ENCODE assay signal across 1 cellular context in genomic region chr17:50423553-50424159, GRCh38.
A peak's percentile ranks its signal among the peaks of the same experiment; 100 is the strongest.
TF ChIP-seq lines count a peak whose summit lies in the region.

No MANE protein-coding gene starts in this region.

TF ChIP-seq in HepG2, 621 proteins besides CTCF, POLR2A, EP300 and RAD21 (continued from another document and continues in another):
- TF ChIP-seq ZNF800 (CRISPR knock-in tag; IDR thresholded peaks at IDR 0.05), result 0 out of 2 replicates have a peak, but pooled peaks have one; percentile 40
- peak; percentile 54; the same call in 1 of the 2 replicates for TF ChIP-seq ZNF501 (CRISPR knock-in tag; IDR thresholded peaks at IDR 0.05)
- TF ChIP-seq ZFP62 (CRISPR knock-in tag; IDR thresholded peaks at IDR 0.05), result no peak
- peak; percentile 62 for TF ChIP-seq HNF4A (CRISPR knock-in tag; IDR thresholded peaks at IDR 0.05)
- TF ChIP-seq TFE3 (CRISPR knock-in tag; IDR thresholded peaks at IDR 0.05), result peak; percentile 80
- TF ChIP-seq ZFX (CRISPR knock-in tag; IDR thresholded peaks at IDR 0.05; ENCODE audit: low read depth), result peak; percentile 49; the same call in 1 of the 2 replicates
- TF ChIP-seq, protein P1, sequence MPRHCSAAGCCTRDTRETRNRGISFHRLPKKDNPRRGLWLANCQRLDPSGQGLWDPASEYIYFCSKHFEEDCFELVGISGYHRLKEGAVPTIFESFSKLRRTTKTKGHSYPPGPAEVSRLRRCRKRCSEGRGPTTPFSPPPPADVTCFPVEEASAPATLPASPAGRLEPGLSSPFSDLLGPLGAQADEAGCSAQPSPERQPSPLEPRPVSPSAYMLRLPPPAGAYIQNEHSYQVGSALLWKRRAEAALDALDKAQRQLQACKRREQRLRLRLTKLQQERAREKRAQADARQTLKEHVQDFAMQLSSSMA (CRISPR knock-in tag; IDR thresholded peaks at IDR 0.05), result no peak
- TF ChIP-seq HCFC1 (IDR thresholded peaks at IDR 0.05; ENCODE audit: low read depth, low read length), result no peak
- 0 out of 2 replicates have a peak, but pooled peaks have one; percentile 20 for TF ChIP-seq ZMYM2 (CRISPR knock-in tag; IDR thresholded peaks at IDR 0.05)
- no peak for TF ChIP-seq ZSCAN31 (CRISPR knock-in tag; IDR thresholded peaks at IDR 0.05; ENCODE audit: low read depth)
- TF ChIP-seq, protein P2, sequence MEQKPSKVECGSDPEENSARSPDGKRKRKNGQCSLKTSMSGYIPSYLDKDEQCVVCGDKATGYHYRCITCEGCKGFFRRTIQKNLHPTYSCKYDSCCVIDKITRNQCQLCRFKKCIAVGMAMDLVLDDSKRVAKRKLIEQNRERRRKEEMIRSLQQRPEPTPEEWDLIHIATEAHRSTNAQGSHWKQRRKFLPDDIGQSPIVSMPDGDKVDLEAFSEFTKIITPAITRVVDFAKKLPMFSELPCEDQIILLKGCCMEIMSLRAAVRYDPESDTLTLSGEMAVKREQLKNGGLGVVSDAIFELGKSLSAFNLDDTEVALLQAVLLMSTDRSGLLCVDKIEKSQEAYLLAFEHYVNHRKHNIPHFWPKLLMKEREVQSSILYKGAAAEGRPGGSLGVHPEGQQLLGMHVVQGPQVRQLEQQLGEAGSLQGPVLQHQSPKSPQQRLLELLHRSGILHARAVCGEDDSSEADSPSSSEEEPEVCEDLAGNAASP (CRISPR knock-in tag; IDR thresholded peaks at IDR 0.05; ENCODE audit: borderline replicate concordance), result peak; percentile 56; the same call in 1 of the 2 replicates
- TF ChIP-seq, protein P3, sequence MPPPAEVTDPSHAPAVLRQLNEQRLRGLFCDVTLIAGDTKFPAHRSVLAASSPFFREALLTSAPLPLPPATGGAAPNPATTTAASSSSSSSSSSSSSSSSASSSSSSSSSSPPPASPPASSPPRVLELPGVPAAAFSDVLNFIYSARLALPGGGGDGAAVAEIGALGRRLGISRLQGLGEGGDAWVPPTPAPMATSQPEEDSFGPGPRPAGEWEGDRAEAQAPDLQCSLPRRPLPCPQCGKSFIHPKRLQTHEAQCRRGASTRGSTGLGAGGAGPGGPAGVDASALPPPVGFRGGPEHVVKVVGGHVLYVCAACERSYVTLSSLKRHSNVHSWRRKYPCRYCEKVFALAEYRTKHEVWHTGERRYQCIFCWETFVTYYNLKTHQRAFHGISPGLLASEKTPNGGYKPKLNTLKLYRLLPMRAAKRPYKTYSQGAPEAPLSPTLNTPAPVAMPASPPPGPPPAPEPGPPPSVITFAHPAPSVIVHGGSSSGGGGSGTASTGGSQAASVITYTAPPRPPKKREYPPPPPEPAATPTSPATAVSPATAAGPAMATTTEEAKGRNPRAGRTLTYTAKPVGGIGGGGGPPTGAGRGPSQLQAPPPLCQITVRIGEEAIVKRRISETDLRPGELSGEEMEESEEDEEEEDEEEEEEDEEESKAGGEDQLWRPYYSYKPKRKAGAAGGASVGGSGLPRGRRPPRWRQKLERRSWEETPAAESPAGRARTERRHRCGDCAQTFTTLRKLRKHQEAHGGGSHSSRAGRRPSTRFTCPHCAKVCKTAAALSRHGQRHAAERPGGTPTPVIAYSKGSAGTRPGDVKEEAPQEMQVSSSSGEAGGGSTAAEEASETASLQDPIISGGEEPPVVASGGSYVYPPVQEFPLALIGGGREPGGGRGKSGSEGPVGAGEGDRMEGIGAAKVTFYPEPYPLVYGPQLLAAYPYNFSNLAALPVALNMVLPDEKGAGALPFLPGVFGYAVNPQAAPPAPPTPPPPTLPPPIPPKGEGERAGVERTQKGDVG (CRISPR knock-in tag; IDR thresholded peaks at IDR 0.05; ENCODE audit: borderline replicate concordance), result no peak
- TF ChIP-seq PLSCR1 (CRISPR knock-in tag; IDR thresholded peaks at IDR 0.05; ENCODE audit: borderline replicate concordance), result no peak
- TF ChIP-seq HES4 (CRISPR knock-in tag; IDR thresholded peaks at IDR 0.05; ENCODE audit: borderline replicate concordance), result no peak
- no peak for TF ChIP-seq NBN (conservative IDR thresholded peaks at IDR 0.05)
- no peak for TF ChIP-seq TAF15 (IDR thresholded peaks at IDR 0.05; ENCODE audit: low read depth, low read length, poor library complexity, severe bottlenecking)
- no peak for TF ChIP-seq FOSL1 (CRISPR knock-in tag; IDR thresholded peaks at IDR 0.05; ENCODE audit: borderline replicate concordance)
- TF ChIP-seq ZNF121 (CRISPR knock-in tag; IDR thresholded peaks at IDR 0.05), result no peak
- peak; percentile 87; the same call in 1 of the 2 replicates for TF ChIP-seq ARID2 (CRISPR knock-in tag; IDR thresholded peaks at IDR 0.05; ENCODE audit: borderline replicate concordance)
- no peak for TF ChIP-seq MBD4 (IDR thresholded peaks at IDR 0.05; ENCODE audit: borderline replicate concordance, low read length)
- TF ChIP-seq REXO4 (CRISPR knock-in tag; IDR thresholded peaks at IDR 0.05; ENCODE audit: borderline replicate concordance), result no peak
- peak; percentile 38; the same call in 1 of the 2 replicates for TF ChIP-seq SSRP1 (CRISPR knock-in tag; IDR thresholded peaks at IDR 0.05)
- no peak for TF ChIP-seq PRMT3 (CRISPR knock-in tag; IDR thresholded peaks at IDR 0.05; ENCODE audit: borderline replicate concordance, low read depth)
- no peak for TF ChIP-seq ZNF34 (CRISPR knock-in tag; IDR thresholded peaks at IDR 0.05; ENCODE audit: borderline replicate concordance)
- TF ChIP-seq PAX8 (CRISPR knock-in tag; IDR thresholded peaks at IDR 0.05; ENCODE audit: borderline replicate concordance), result 0 out of 2 replicates have a peak, but pooled peaks have one; percentile 38
- TF ChIP-seq RBM39 (IDR thresholded peaks at IDR 0.05; ENCODE audit: low read depth, low read length, poor library complexity, severe bottlenecking), result no peak
- TF ChIP-seq, protein P4, sequence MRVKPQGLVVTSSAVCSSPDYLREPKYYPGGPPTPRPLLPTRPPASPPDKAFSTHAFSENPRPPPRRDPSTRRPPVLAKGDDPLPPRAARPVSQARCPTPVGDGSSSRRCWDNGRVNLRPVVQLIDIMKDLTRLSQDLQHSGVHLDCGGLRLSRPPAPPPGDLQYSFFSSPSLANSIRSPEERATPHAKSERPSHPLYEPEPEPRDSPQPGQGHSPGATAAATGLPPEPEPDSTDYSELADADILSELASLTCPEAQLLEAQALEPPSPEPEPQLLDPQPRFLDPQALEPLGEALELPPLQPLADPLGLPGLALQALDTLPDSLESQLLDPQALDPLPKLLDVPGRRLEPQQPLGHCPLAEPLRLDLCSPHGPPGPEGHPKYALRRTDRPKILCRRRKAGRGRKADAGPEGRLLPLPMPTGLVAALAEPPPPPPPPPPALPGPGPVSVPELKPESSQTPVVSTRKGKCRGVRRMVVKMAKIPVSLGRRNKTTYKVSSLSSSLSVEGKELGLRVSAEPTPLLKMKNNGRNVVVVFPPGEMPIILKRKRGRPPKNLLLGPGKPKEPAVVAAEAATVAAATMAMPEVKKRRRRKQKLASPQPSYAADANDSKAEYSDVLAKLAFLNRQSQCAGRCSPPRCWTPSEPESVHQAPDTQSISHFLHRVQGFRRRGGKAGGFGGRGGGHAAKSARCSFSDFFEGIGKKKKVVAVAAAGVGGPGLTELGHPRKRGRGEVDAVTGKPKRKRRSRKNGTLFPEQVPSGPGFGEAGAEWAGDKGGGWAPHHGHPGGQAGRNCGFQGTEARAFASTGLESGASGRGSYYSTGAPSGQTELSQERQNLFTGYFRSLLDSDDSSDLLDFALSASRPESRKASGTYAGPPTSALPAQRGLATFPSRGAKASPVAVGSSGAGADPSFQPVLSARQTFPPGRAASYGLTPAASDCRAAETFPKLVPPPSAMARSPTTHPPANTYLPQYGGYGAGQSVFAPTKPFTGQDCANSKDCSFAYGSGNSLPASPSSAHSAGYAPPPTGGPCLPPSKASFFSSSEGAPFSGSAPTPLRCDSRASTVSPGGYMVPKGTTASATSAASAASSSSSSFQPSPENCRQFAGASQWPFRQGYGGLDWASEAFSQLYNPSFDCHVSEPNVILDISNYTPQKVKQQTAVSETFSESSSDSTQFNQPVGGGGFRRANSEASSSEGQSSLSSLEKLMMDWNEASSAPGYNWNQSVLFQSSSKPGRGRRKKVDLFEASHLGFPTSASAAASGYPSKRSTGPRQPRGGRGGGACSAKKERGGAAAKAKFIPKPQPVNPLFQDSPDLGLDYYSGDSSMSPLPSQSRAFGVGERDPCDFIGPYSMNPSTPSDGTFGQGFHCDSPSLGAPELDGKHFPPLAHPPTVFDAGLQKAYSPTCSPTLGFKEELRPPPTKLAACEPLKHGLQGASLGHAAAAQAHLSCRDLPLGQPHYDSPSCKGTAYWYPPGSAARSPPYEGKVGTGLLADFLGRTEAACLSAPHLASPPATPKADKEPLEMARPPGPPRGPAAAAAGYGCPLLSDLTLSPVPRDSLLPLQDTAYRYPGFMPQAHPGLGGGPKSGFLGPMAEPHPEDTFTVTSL (CRISPR knock-in tag; IDR thresholded peaks at IDR 0.05; ENCODE audit: borderline replicate concordance), result peak; percentile 83; the same call in 1 of the 2 replicates
- no peak for TF ChIP-seq NPAS2 (CRISPR knock-in tag; IDR thresholded peaks at IDR 0.05; ENCODE audit: borderline replicate concordance)
- no peak for TF ChIP-seq TAF1 (CRISPR knock-in tag; IDR thresholded peaks at IDR 0.05)
- TF ChIP-seq, protein P5, sequence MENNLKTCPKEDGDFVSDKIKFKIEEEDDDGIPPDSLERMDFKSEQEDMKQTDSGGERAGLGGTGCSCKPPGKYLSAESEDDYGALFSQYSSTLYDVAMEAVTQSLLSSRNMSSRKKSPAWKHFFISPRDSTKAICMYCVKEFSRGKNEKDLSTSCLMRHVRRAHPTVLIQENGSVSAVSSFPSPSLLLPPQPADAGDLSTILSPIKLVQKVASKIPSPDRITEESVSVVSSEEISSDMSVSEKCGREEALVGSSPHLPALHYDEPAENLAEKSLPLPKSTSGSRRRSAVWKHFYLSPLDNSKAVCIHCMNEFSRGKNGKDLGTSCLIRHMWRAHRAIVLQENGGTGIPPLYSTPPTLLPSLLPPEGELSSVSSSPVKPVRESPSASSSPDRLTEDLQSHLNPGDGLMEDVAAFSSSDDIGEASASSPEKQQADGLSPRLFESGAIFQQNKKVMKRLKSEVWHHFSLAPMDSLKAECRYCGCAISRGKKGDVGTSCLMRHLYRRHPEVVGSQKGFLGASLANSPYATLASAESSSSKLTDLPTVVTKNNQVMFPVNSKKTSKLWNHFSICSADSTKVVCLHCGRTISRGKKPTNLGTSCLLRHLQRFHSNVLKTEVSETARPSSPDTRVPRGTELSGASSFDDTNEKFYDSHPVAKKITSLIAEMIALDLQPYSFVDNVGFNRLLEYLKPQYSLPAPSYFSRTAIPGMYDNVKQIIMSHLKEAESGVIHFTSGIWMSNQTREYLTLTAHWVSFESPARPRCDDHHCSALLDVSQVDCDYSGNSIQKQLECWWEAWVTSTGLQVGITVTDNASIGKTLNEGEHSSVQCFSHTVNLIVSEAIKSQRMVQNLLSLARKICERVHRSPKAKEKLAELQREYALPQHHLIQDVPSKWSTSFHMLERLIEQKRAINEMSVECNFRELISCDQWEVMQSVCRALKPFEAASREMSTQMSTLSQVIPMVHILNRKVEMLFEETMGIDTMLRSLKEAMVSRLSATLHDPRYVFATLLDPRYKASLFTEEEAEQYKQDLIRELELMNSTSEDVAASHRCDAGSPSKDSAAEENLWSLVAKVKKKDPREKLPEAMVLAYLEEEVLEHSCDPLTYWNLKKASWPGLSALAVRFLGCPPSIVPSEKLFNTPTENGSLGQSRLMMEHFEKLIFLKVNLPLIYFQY (CRISPR knock-in tag; IDR thresholded peaks at IDR 0.05; ENCODE audit: borderline replicate concordance), result peak; percentile 78; the same call in 1 of the 2 replicates
- peak; percentile 99 for TF ChIP-seq FOXA3 (CRISPR knock-in tag; IDR thresholded peaks at IDR 0.05)
- TF ChIP-seq, protein P6, sequence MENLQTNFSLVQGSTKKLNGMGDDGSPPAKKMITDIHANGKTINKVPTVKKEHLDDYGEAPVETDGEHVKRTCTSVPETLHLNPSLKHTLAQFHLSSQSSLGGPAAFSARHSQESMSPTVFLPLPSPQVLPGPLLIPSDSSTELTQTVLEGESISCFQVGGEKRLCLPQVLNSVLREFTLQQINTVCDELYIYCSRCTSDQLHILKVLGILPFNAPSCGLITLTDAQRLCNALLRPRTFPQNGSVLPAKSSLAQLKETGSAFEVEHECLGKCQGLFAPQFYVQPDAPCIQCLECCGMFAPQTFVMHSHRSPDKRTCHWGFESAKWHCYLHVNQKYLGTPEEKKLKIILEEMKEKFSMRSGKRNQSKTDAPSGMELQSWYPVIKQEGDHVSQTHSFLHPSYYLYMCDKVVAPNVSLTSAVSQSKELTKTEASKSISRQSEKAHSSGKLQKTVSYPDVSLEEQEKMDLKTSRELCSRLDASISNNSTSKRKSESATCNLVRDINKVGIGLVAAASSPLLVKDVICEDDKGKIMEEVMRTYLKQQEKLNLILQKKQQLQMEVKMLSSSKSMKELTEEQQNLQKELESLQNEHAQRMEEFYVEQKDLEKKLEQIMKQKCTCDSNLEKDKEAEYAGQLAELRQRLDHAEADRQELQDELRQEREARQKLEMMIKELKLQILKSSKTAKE (CRISPR knock-in tag; IDR thresholded peaks at IDR 0.05; ENCODE audit: borderline replicate concordance), result no peak
- TF ChIP-seq TOE1 (CRISPR knock-in tag; IDR thresholded peaks at IDR 0.05), result no peak
- TF ChIP-seq DMAP1 (CRISPR knock-in tag; IDR thresholded peaks at IDR 0.05), result no peak; the same call in 1 of the 2 replicates
- TF ChIP-seq ZNF569 (CRISPR knock-in tag; IDR thresholded peaks at IDR 0.05; ENCODE audit: borderline replicate concordance), result no peak
- TF ChIP-seq KLF6 (CRISPR knock-in tag; IDR thresholded peaks at IDR 0.05), result peak; percentile 91; the same call in 1 of the 2 replicates
- no peak for TF ChIP-seq ZNF678 (CRISPR knock-in tag; IDR thresholded peaks at IDR 0.05)
